ENCODE assay signal across 1 cellular context in genomic region chr20:10674684-10675455, GRCh38.
A peak's percentile ranks its signal among the peaks of the same experiment; 100 is the strongest.
TF ChIP-seq lines count a peak whose summit lies in the region.

No MANE protein-coding gene starts in this region.

TF ChIP-seq in HepG2, 621 proteins besides CTCF, POLR2A, EP300 and RAD21 (continued from another document and continues in another):
- no peak for TF ChIP-seq PRDM15 (CRISPR knock-in tag; IDR thresholded peaks at IDR 0.05)
- 0 out of 2 replicates have a peak, but pooled peaks have one; percentile 17 for TF ChIP-seq ZNF724P (CRISPR knock-in tag; IDR thresholded peaks at IDR 0.05; ENCODE audit: borderline replicate concordance)
- TF ChIP-seq ZNF607 (CRISPR knock-in tag; IDR thresholded peaks at IDR 0.05; ENCODE audit: borderline replicate concordance): peak; percentile 70
- TF ChIP-seq HMG20A (CRISPR knock-in tag; IDR thresholded peaks at IDR 0.05; ENCODE audit: borderline replicate concordance): 0 out of 2 replicates have a peak, but pooled peaks have one; percentile 17
- peak; percentile 64; the same call in 1 of the 2 replicates for TF ChIP-seq TMF1 (CRISPR knock-in tag; IDR thresholded peaks at IDR 0.05; ENCODE audit: low read depth)
- TF ChIP-seq FOSL2 (CRISPR knock-in tag; IDR thresholded peaks at IDR 0.05): peak; percentile 68
- peak; percentile 8; the same call in 1 of the 2 replicates for TF ChIP-seq ATF7-NPFF (CRISPR knock-in tag; IDR thresholded peaks at IDR 0.05; ENCODE audit: low read depth)
- no peak for TF ChIP-seq MBNL3 (CRISPR knock-in tag; conservative IDR thresholded peaks at IDR 0.05)
- 0 out of 2 replicates have a peak, but pooled peaks have one; percentile 26 for TF ChIP-seq HINFP (CRISPR knock-in tag; IDR thresholded peaks at IDR 0.05; ENCODE audit: low read depth)
- TF ChIP-seq ZSCAN22 (CRISPR knock-in tag; IDR thresholded peaks at IDR 0.05): 0 out of 2 replicates have a peak, but pooled peaks have one; percentile 14
- TF ChIP-seq NFYB (CRISPR knock-in tag; IDR thresholded peaks at IDR 0.05): no peak
- TF ChIP-seq MXD3 (CRISPR knock-in tag; IDR thresholded peaks at IDR 0.05): peak; percentile 81
- TF ChIP-seq KLF11 (CRISPR knock-in tag; IDR thresholded peaks at IDR 0.05): peak; percentile 95; the same call in 1 of the 2 replicates
- TF ChIP-seq SOX13 (IDR thresholded peaks at IDR 0.05): no peak
- peak in 1 of 2 experiments; percentile 62; a peak in 2 of 4 replicates for TF ChIP-seq SOX13 (CRISPR knock-in tag; conservative IDR thresholded peaks at IDR 0.05 in 1 of 2, IDR thresholded peaks at IDR 0.05 in 1 of 2)
- no peak for TF ChIP-seq ZNF703 (CRISPR knock-in tag; IDR thresholded peaks at IDR 0.05; ENCODE audit: borderline replicate concordance)
- TF ChIP-seq NCOA1 (CRISPR knock-in tag; IDR thresholded peaks at IDR 0.05): 0 out of 2 replicates have a peak, but pooled peaks have one; percentile 21
- TF ChIP-seq ZNF10 (CRISPR knock-in tag; IDR thresholded peaks at IDR 0.05; ENCODE audit: borderline replicate concordance, low read depth): no peak
- TF ChIP-seq SNAPC5 (CRISPR knock-in tag; IDR thresholded peaks at IDR 0.05; ENCODE audit: borderline replicate concordance): peak; percentile 39; the same call in 1 of the 2 replicates
- TF ChIP-seq TBP (CRISPR knock-in tag; IDR thresholded peaks at IDR 0.05): no peak
- TF ChIP-seq MED13 (CRISPR knock-in tag; IDR thresholded peaks at IDR 0.05): 0 out of 2 replicates have a peak, but pooled peaks have one; percentile 21
- no peak for TF ChIP-seq ZNF792 (CRISPR knock-in tag; IDR thresholded peaks at IDR 0.05)
- 0 out of 2 replicates have a peak, but pooled peaks have one; percentile 2 for TF ChIP-seq PAXIP1 (CRISPR knock-in tag; conservative IDR thresholded peaks at IDR 0.05)
- TF ChIP-seq ZNF275 (CRISPR knock-in tag; IDR thresholded peaks at IDR 0.05; ENCODE audit: borderline replicate concordance): 0 out of 2 replicates have a peak, but pooled peaks have one; percentile 61
- no peak for TF ChIP-seq ZSCAN9 (CRISPR knock-in tag; IDR thresholded peaks at IDR 0.05; ENCODE audit: borderline replicate concordance)
- TF ChIP-seq CEBPZ (IDR thresholded peaks at IDR 0.05; ENCODE audit: low read length): no peak
- TF ChIP-seq ZNF317 (CRISPR knock-in tag; IDR thresholded peaks at IDR 0.05): peak; percentile 87
- TF ChIP-seq PPARG (CRISPR knock-in tag; conservative IDR thresholded peaks at IDR 0.05): 0 out of 2 replicates have a peak, but pooled peaks have one; percentile 1
- TF ChIP-seq POLR2G (IDR thresholded peaks at IDR 0.05; ENCODE audit: low read depth, low read length): no peak; the same call in 1 of the 2 replicates
- TF ChIP-seq NFKBIZ (CRISPR knock-in tag; IDR thresholded peaks at IDR 0.05): no peak
- TF ChIP-seq ZNF510 (CRISPR knock-in tag; IDR thresholded peaks at IDR 0.05; ENCODE audit: low read depth): peak; percentile 77; the same call in 1 of the 2 replicates
- TF ChIP-seq U2AF1 (optimal IDR thresholded peaks at IDR 0.05; ENCODE audit: low read depth, low read length): peak; percentile 44
- no peak for TF ChIP-seq ZNF207 (IDR thresholded peaks at IDR 0.05; ENCODE audit: borderline replicate concordance)
- TF ChIP-seq SIX4 (CRISPR knock-in tag; IDR thresholded peaks at IDR 0.05): no peak
- TF ChIP-seq SNAI1 (CRISPR knock-in tag; IDR thresholded peaks at IDR 0.05; ENCODE audit: borderline replicate concordance): 0 out of 2 replicates have a peak, but pooled peaks have one; percentile 83
- TF ChIP-seq ZNF597 (CRISPR knock-in tag; IDR thresholded peaks at IDR 0.05): no peak
- TF ChIP-seq ZNF460 (CRISPR knock-in tag; IDR thresholded peaks at IDR 0.05; ENCODE audit: borderline replicate concordance): peak; percentile 9; the same call in 1 of the 2 replicates
- peak; percentile 55; the same call in 1 of the 2 replicates for TF ChIP-seq ZFY (CRISPR knock-in tag; IDR thresholded peaks at IDR 0.05)
- peak; percentile 84 for TF ChIP-seq ZNF777 (CRISPR knock-in tag; IDR thresholded peaks at IDR 0.05)
- no peak for TF ChIP-seq HMGA1 (CRISPR knock-in tag; conservative IDR thresholded peaks at IDR 0.05)
- no peak; the same call in none of the 2 replicates for TF ChIP-seq RNF2 (conservative IDR thresholded peaks at IDR 0.05; ENCODE audit: low read depth)
